8 cellular contexts compared by ENCODE assay signal in the genomic region with DNA sequence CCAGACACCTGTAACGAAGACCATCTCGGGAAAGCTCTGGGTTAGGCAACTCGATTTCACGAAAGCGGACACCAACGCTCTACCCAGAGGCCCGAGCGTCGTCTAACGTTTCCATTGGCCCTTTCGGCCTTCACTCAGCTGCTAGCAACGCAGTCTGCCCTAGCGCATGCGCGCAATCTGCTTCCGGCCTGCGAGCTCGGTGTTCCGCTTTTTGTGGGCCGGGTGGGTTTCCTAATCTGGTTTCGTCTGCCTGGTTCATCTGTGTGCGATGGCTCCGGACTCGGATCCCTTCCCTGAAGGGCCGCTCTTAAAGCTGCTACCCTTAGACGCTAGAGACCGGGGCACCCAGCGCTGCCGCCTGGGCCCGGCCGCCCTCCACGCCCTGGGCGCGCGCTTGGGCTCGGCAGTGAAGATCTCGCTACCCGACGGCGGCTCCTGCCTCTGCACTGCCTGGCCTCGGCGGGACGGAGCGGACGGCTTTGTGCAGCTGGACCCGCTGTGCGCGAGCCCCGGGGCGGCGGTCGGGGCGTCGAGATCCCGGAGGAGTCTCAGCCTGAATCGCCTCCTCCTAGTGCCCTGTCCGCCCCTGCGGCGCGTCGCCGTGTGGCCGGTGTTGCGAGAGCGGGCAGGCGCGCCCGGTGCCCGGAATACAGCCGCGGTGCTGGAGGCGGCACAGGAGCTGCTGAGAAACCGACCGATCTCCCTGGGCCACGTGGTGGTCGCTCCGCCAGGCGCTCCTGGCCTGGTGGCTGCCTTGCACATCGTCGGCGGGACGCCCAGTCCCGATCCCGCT. TPM values are rescaled to one million over a fixed set of nuclear protein-coding genes. Genes with fewer than 3 reads are reported as not detected.
DNase-seq lines count a peak whose midpoint lies in the region; ATAC-seq and TF ChIP-seq lines count a peak whose summit lies in the region.

No MANE protein-coding gene starts in this region.

- H3K27me3 ChIP-seq in thymus (ENCODE audit: control insufficient read depth, insufficient read depth) = no peaks in the 10 kb centered on the region

- peaks cover 5% of the 10 kb centered on the region for H3K36me3 ChIP-seq in thymus (ENCODE audit: control insufficient read depth, insufficient read depth)

- no peaks in the 10 kb centered on the region for H3K27me3 Mint-ChIP-seq in activated naive CD8-positive, alpha-beta T cell treated with anti-CD3 and anti-CD28 coated beads, Interleukin-2, amount 10 ng/mL, durations not matched to agents 7 days and 5 days
- peaks cover 16% of the 10 kb centered on the region for H3K27me3 Mint-ChIP-seq in osteocyte (ENCODE audit: unreplicated experiment)

- H3K36me3 Mint-ChIP-seq in activated naive CD8-positive, alpha-beta T cell treated with anti-CD3 and anti-CD28 coated beads, Interleukin-2, amount 10 ng/mL, durations not matched to agents 7 days and 5 days = peaks cover 12% of the 10 kb centered on the region
- H3K36me3 Mint-ChIP-seq in osteocyte (ENCODE audit: unreplicated experiment) = peaks cover 11% of the 10 kb centered on the region

- H3K4me3 ChIP-seq in GM12864 (ENCODE audit: low read depth, low read length) = peak overlapping the region; percentile 98
- peak overlapping the region; percentile 96 for H3K4me3 ChIP-seq in thymus (ENCODE audit: low read length)

- H3K4me3 Mint-ChIP-seq in activated naive CD8-positive, alpha-beta T cell treated with anti-CD3 and anti-CD28 coated beads, Interleukin-2, amount 10 ng/mL, durations not matched to agents 7 days and 5 days = peak overlapping the region; percentile 98
- peak overlapping the region; percentile 88 for H3K4me3 Mint-ChIP-seq in osteocyte (ENCODE audit: unreplicated experiment)

- H3K4me1 Mint-ChIP-seq in activated naive CD8-positive, alpha-beta T cell treated with anti-CD3 and anti-CD28 coated beads, Interleukin-2, amount 10 ng/mL, durations not matched to agents 7 days and 5 days = peaks cover 26% of the 10 kb centered on the region
- H3K4me1 Mint-ChIP-seq in osteocyte (ENCODE audit: unreplicated experiment) = peaks cover 21% of the 10 kb centered on the region

- H3K27ac Mint-ChIP-seq in activated naive CD8-positive, alpha-beta T cell treated with anti-CD3 and anti-CD28 coated beads, Interleukin-2, amount 10 ng/mL, durations not matched to agents 7 days and 5 days = peak overlapping the region; percentile 89
- peak overlapping the region; percentile 86 for H3K27ac Mint-ChIP-seq in osteocyte (ENCODE audit: unreplicated experiment)

- no peak for TF ChIP-seq CTCF in GM12864 (IDR thresholded peaks at IDR 0.05; ENCODE audit: low read depth, low read length, missing control alignments)
- TF ChIP-seq CTCF in osteocyte (IDR thresholded peaks at IDR 0.05) = no peak

- DNase-seq in GM12864 (ENCODE audit: low read depth) (peak; percentile 99), NCI-H1105 treated with DMSO at 0.1 percent for 48 hours (lab: John Stamatoyannopoulos, UW) (peak; percentile 91), SKM-1 treated with dmso at 0.1 percent for 144 hours (lab: John Stamatoyannopoulos, UW; ENCODE audit: unreplicated experiment) (peak; percentile 99), Right ventricle myocardium inferior (ENCODE audit: missing footprints) (peak; percentile 97), osteocyte (ENCODE audit: extremely low spot score, unreplicated experiment) (peak; percentile 97)
- peak; percentile 93 for DNase-seq in activated naive CD8-positive, alpha-beta T cell treated with anti-CD3 and anti-CD28 coated beads, Interleukin-2, amount 10 ng/mL, durations not matched to agents 7 days and 5 days

- POLR2A ChIA-PET in activated naive CD8-positive, alpha-beta T cell treated with anti-CD3 and anti-CD28 coated beads, Interleukin-2, amount 10 ng/mL, durations not matched to agents 7 days and 5 days (lab: Charles Lee) = interaction anchor here (0.6 to 2.0 kb wide), 20 partner anchors 9 to 238 kb away, joined by 3 to 32 read pairs (median 5); a partner anchor contains a TSS

- intact Hi-C loops in Right ventricle myocardium inferior (cut with DNase I) = loop anchor here (1.0 to 5.0 kb wide), 4 partner anchors 24 to 236 kb away; a partner anchor contains a TSS

- ATAC-seq in HG02678 (IDR thresholded peaks at IDR 0.05; ENCODE audit: unreplicated experiment) (peak; percentile 89), Right ventricle myocardium inferior (peak; percentile 98)
- peak; percentile 97 for ATAC-seq in activated naive CD8-positive, alpha-beta T cell treated with anti-CD3 and anti-CD28 coated beads, Interleukin-2, amount 10 ng/mL, durations not matched to agents 7 days and 5 days (ENCODE audit: low read depth)

- H3K9me3 Mint-ChIP-seq in activated naive CD8-positive, alpha-beta T cell treated with anti-CD3 and anti-CD28 coated beads, Interleukin-2, amount 10 ng/mL, durations not matched to agents 7 days and 5 days = no peaks in the 10 kb centered on the region
- H3K9me3 Mint-ChIP-seq in osteocyte (ENCODE audit: unreplicated experiment) = no peaks in the 10 kb centered on the region

- no peaks in the 10 kb centered on the region for H3K9me3 ChIP-seq in thymus (ENCODE audit: control insufficient read depth)

- H3K4me1 ChIP-seq in thymus (ENCODE audit: control insufficient read depth, insufficient read depth, low read length) = peaks cover 13% of the 10 kb centered on the region

- H3K27ac ChIP-seq in thymus (ENCODE audit: low read depth) = peak overlapping the region; percentile 97

- under 1% methylated on average over 84 of the region's 84 CpGs for WGBS in thymus

RNA-seq across cellular contexts. Expression of a gene that starts 24.0 kb away (rescaled TPM):
- 1 to 10 TPM; 2.9 to 3.5 TPM for total RNA-seq in activated naive CD8-positive, alpha-beta T cell treated with anti-CD3 and anti-CD28 coated beads, Interleukin-2, amount 10 ng/mL, durations not matched to agents 7 days and 5 days
- total RNA-seq in Right ventricle myocardium inferior = 42.0 TPM
- total RNA-seq in osteocyte = not detected in 2 replicates
- polyA plus RNA-seq in thymus = 19.3 TPM

Comparison
In these comparisons a context has a peak if more than half of its experiments do, and no peak if none do; other contexts are left out.
1. Peak in every context shown above with its lines: DNase-seq, ATAC-seq, H3K4me3 ChIP-seq and H3K27ac ChIP-seq.